Comparison of ENCODE assay signal across 18 cellular contexts in the genomic region with DNA sequence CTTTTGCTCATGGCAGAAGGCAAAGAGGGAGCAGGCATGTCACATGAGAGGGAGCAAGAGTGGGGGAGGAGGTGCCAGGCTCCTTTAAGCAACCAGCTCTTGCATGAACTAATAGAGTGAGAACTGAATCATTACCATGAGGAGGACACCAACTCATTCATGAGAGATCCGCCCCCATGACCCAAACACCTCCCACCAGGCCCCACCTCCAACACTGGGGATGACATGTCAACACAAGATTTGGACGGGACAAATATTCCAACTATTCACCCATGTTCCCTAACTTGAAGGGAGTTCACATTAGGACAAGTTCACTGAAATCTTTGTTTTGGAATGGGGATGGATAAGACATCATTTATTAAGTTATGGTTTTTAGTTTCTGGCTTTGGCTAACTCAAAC.
DNase-seq lines count a peak whose midpoint lies in the region; ATAC-seq and TF ChIP-seq lines count a peak whose summit lies in the region.
"Had no signal": no experiment of that assay in that cellular context is flagged by ENCODE, and none has a peak within 500 bp of the region (broad histone marks: within the 10 kb centered on the region; RNA-seq: fewer than 3 reads in every experiment).

No MANE protein-coding gene starts in this region.

- H3K4me3 ChIP-seq in left ventricle myocardium inferior, result no peak overlapping the region
- no peak overlapping the region for H3K4me3 ChIP-seq in liver (ENCODE audit: low read depth in 1 of 3, low read length in 3 of 3)
- no peak overlapping the region for H3K4me3 ChIP-seq in upper lobe of right lung
- H3K4me3 ChIP-seq in transverse colon, result no peak overlapping the region
- H3K4me3 ChIP-seq: GM12878, PC-9 had no signal

- WGBS in liver, result 27% methylated on average over 2 of the region's 2 CpGs
- WGBS in transverse colon (ENCODE audit: low coverage in 1 of 2), 2 donors, result 64% methylated on average over 2 of the region's 2 CpGs; no CpG with 5 or more reads in 1 of the 2 donors

- no peaks in the 10 kb centered on the region for H3K36me3 ChIP-seq in left ventricle myocardium inferior
- peaks cover 0 to 2% (median 0%) of the 10 kb centered on the region in 4 donors for H3K36me3 ChIP-seq in liver (ENCODE audit: control insufficient read depth in 4 of 4, insufficient read depth in 3 of 4, low read depth in 1 of 4, low read length in 3 of 4)
- no peaks in the 10 kb centered on the region for H3K36me3 ChIP-seq in upper lobe of right lung
- H3K36me3 ChIP-seq in transverse colon, result no peaks in the 10 kb centered on the region

- H3K9ac ChIP-seq in liver (ENCODE audit: low read depth in 1 of 2, low read length in 2 of 2), result no peak overlapping the region

- H3K27me3 ChIP-seq in left ventricle myocardium inferior (ENCODE audit: low read depth) (peaks cover 11% of the 10 kb centered on the region), liver (ENCODE audit: control insufficient read depth in 4 of 4, insufficient read depth in 4 of 4, low read length in 3 of 4) (no peaks in the 10 kb centered on the region), upper lobe of right lung (no peaks in the 10 kb centered on the region), transverse colon (no peaks in the 10 kb centered on the region)

- no peak for TF ChIP-seq EP300 in transverse colon (IDR thresholded peaks at IDR 0.05; ENCODE audit: low read depth)

- in situ Hi-C loops in transverse colon (cut with MboI; ENCODE audit: low pct_ligation_motif_present in 1 of 4, low pct_unique_long_range_greater_than_20kb in 1 of 4, low sequenced_read_pairs in 3 of 4), result no loop called here

- peaks cover 27% of the 10 kb centered on the region for H3K9me3 ChIP-seq in left ventricle myocardium inferior (replicated peaks)
- H3K9me3 ChIP-seq in liver (ENCODE audit: control insufficient read depth in 4 of 4, low read length in 3 of 4), result peaks cover 0 to 2% (median under 1%) of the 10 kb centered on the region in 4 donors
- H3K9me3 ChIP-seq in upper lobe of right lung, result no peaks in the 10 kb centered on the region
- H3K9me3 ChIP-seq in transverse colon, result no peaks in the 10 kb centered on the region

- no peak for TF ChIP-seq POLR2A in transverse colon (IDR thresholded peaks at IDR 0.05)

- peak in 1 of 2 donors; percentile 14 for TF ChIP-seq RAD21 in liver (IDR thresholded peaks at IDR 0.05)

- intact Hi-C loops in Right ventricle myocardium inferior (cut with DNase I) (no loop called here), left ventricle myocardium inferior (cut with micrococcal nuclease) (no loop called here), upper lobe of right lung (cut with DNase I) (no loop called here), transverse colon (cut with DNase I; ENCODE audit: low total_unique reads) (no loop called here)

- H3K4me1 ChIP-seq in left ventricle myocardium inferior (no peaks in the 10 kb centered on the region), liver (ENCODE audit: control insufficient read depth in 4 of 4, insufficient read depth in 4 of 4, low read length in 3 of 4) (peaks cover 0 to 20% (median 3%) of the 10 kb centered on the region in 4 donors), upper lobe of right lung (no peaks in the 10 kb centered on the region), transverse colon (no peaks in the 10 kb centered on the region)

- no peak overlapping the region for H3K27ac ChIP-seq in left ventricle myocardium inferior (replicated peaks)
- H3K27ac ChIP-seq in liver (ENCODE audit: low read depth in 1 of 2, low read length in 2 of 2), result no peak overlapping the region
- H3K27ac ChIP-seq in upper lobe of right lung, result no peak overlapping the region
- H3K27ac ChIP-seq in transverse colon, result no peak overlapping the region
- H3K27ac ChIP-seq: PC-9 had no signal

- TF ChIP-seq CTCF in left ventricle myocardium inferior (IDR thresholded peaks at IDR 0.05; ENCODE audit: borderline replicate concordance), result no peak
- no peak for TF ChIP-seq CTCF in liver (IDR thresholded peaks at IDR 0.05; ENCODE audit: low read depth, low read length, missing input control)
- TF ChIP-seq CTCF in upper lobe of right lung (IDR thresholded peaks at IDR 0.05), result no peak
- TF ChIP-seq CTCF in transverse colon (IDR thresholded peaks at IDR 0.05), result no peak

- DNase-seq in Right ventricle myocardium inferior (ENCODE audit: missing footprints), result no peak
- DNase-seq in left ventricle myocardium inferior, result no peak
- DNase-seq in foreskin melanocyte, result peak; percentile 13
- no peak for DNase-seq in upper lobe of right lung
- no peak for DNase-seq in HCEC 1CT
- no peak for DNase-seq in transverse colon
- DNase-seq in activated CD4-positive, alpha-beta T cell treated with anti-CD3 and anti-CD28 coated beads, Interleukin-2, amount 50 U/mL, for 48 hours, result no peak
- DNase-seq: 8988T, C1 segment of cervical spinal cord, Karpas-422, NCI-H1417, NCI-H1930, NCI-H2171 treated with DMSO at 0.1 percent for 48 hours, NCI-H774, PC-9 had no signal

- ATAC-seq in Right ventricle myocardium inferior, result peak; percentile 64
- peak; percentile 49 for ATAC-seq in upper lobe of right lung
- ATAC-seq: GM12878, HCT116 had no signal

TF ChIP-seq in liver, 16 proteins besides CTCF, POLR2A, EP300 and RAD21:
- TF ChIP-seq, protein P1, sequence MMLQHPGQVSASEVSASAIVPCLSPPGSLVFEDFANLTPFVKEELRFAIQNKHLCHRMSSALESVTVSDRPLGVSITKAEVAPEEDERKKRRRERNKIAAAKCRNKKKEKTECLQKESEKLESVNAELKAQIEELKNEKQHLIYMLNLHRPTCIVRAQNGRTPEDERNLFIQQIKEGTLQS (IDR thresholded peaks at IDR 0.05), result no peak
- TF ChIP-seq FOXA2 (IDR thresholded peaks at IDR 0.05) (peak; percentile 10), JUND (IDR thresholded peaks at IDR 0.05) (no peak), RXRA (IDR thresholded peaks at IDR 0.05) (peak; percentile 78 to 81), TAF1 (conservative IDR thresholded peaks at IDR 0.05) (no peak), HNF4G (IDR thresholded peaks at IDR 0.05) (no peak), NR2F2 (IDR thresholded peaks at IDR 0.05) (peak; percentile 46), HNF4A (conservative IDR thresholded peaks at IDR 0.05) (no peak), SP1 (IDR thresholded peaks at IDR 0.05) (peak; percentile 52)
- TF ChIP-seq, protein P2, sequence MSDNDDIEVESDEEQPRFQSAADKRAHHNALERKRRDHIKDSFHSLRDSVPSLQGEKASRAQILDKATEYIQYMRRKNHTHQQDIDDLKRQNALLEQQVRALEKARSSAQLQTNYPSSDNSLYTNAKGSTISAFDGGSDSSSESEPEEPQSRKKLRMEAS (IDR thresholded peaks at IDR 0.05), result no peak
- TF ChIP-seq, protein P3, sequence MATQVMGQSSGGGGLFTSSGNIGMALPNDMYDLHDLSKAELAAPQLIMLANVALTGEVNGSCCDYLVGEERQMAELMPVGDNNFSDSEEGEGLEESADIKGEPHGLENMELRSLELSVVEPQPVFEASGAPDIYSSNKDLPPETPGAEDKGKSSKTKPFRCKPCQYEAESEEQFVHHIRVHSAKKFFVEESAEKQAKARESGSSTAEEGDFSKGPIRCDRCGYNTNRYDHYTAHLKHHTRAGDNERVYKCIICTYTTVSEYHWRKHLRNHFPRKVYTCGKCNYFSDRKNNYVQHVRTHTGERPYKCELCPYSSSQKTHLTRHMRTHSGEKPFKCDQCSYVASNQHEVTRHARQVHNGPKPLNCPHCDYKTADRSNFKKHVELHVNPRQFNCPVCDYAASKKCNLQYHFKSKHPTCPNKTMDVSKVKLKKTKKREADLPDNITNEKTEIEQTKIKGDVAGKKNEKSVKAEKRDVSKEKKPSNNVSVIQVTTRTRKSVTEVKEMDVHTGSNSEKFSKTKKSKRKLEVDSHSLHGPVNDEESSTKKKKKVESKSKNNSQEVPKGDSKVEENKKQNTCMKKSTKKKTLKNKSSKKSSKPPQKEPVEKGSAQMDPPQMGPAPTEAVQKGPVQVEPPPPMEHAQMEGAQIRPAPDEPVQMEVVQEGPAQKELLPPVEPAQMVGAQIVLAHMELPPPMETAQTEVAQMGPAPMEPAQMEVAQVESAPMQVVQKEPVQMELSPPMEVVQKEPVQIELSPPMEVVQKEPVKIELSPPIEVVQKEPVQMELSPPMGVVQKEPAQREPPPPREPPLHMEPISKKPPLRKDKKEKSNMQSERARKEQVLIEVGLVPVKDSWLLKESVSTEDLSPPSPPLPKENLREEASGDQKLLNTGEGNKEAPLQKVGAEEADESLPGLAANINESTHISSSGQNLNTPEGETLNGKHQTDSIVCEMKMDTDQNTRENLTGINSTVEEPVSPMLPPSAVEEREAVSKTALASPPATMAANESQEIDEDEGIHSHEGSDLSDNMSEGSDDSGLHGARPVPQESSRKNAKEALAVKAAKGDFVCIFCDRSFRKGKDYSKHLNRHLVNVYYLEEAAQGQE (IDR thresholded peaks at IDR 0.05), result no peak
